In the genomic region with DNA sequence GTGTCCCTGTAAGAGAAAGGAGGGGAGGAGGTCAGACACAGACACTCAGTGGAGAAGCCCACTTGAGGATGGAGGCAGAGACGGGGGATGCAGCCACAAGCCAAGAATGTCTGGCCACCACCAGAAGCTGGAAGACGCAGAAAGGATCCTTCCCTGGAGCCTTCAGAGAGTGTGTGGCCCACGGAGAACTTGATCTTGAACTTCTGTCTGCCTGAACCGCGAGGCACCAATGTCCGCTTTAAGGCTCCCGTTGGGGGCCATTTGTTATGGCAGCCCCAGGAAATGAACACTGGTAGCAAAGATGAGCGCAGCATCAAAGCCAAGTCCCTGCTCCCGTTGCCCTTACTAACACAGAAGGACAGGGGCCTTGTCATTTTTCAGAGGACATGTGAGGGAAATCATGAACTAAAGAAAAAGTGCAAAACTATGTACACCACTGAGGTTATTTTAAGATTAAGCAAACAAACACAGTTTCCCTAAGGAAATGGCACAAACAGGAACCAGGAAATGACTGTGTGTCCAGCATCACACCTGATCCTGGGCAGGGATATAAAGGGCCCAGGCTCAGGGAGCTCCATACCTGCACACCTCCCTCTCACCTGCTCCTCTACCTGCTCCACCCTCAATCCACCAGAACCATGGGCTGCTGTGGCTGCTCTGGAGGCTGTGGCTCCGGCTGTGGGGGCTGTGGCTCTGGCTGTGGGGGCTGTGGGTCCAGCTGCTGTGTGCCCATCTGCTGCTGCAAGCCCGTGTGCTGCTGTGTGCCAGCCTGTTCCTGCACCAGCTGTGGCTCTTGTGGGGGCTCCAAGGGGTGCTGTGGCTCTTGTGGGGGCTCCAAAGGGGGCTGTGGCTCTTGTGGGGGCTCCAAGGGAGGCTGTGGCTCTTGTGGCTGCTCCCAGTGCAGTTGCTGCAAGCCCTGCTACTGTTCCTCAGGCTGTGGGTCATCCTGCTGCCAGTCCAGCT, we compare ENCODE assay signal across 27 cellular contexts. TPM values are rescaled to one million over a fixed set of nuclear protein-coding genes. Genes with fewer than 3 reads are reported as not detected.
"Had no signal": no experiment of that assay in that cellular context is flagged by ENCODE, and none has a peak within 500 bp of the region (broad histone marks: within the 10 kb centered on the region; RNA-seq: fewer than 3 reads in every experiment).

Gene KRTAP5-6 (plus strand): TSS at position 588 of the 963 bp plus-strand sequence. CDS start 51 bp downstream, at position 639.

- H3K36me3 ChIP-seq: right lobe of liver, thyroid gland, upper lobe of right lung had no signal

- H3K9me3 Mint-ChIP-seq: activated B cell treated with CpG ODN at 0.5 μM for 24 hours had no signal

- H3K4me1 ChIP-seq: foreskin keratinocyte had no signal

- DNase-seq: activated B cell treated with CpG ODN at 0.5 μM for 24 hours; activated CD4-positive, alpha-beta T cell treated with anti-CD3 and anti-CD28 coated beads for 4 hours; activated CD4-positive, alpha-beta T cell treated with anti-CD3 and anti-CD28 coated beads, Interleukin-2, amount 50 U/mL, for 48 hours; activated CD8-positive, alpha-beta memory T cell treated with anti-CD3 and anti-CD28 coated beads, Interleukin-2, amount 50 U/mL, for 48 hours; activated naive CD4-positive, alpha-beta T cell; activated naive CD8-positive, alpha-beta T cell treated with anti-CD3 and anti-CD28 coated beads for 36 hours; activated T-cell treated with anti-CD3 and anti-CD28 coated beads, Interleukin-2, amount 50 U/mL, for 4 hours; cerebellar nuclear complex; cortex of kidney; effector CD4-positive, alpha-beta T cell; foreskin keratinocyte; kidney; mammary epithelial cell; midbrain; occipital lobe; stimulated activated CD4-positive, alpha-beta T cell treated with anti-CD3 and anti-CD28 coated beads, Interleukin-4, amount 100 ng/mL, for 24 hours; substantia nigra; T1000; thyroid gland; upper lobe of right lung had no signal

- H3K9me3 ChIP-seq: right lobe of liver, thyroid gland, upper lobe of right lung had no signal

- H3K27ac Mint-ChIP-seq: activated B cell treated with CpG ODN at 0.5 μM for 24 hours; activated naive CD8-positive, alpha-beta T cell treated with anti-CD3 and anti-CD28 coated beads for 36 hours; activated T-helper 2 cell treated with anti-CD3 and anti-CD28 coated beads, Interferon-gamma antibody, Interleukin-2, Interleukin-4, amounts not matched to agents 10 μg/mL and 5 μg/mL and 100 μg/mL, durations not matched to agents 14 hours and 24 hours and 36 hours had no signal

- H3K4me3 ChIP-seq: right lobe of liver, smooth muscle cell, thyroid gland, upper lobe of right lung had no signal

- H3K4me3 Mint-ChIP-seq: activated B cell treated with CpG ODN at 0.5 μM for 24 hours; activated naive CD8-positive, alpha-beta T cell treated with anti-CD3 and anti-CD28 coated beads for 36 hours; activated T-cell treated with anti-CD3 and anti-CD28 coated beads, Interleukin-2, amount 50 U/mL, for 4 hours; stimulated activated naive CD8-positive, alpha-beta T cell treated with anti-CD3 and anti-CD28 coated beads, Interleukin-15, Interleukin-2, amounts not matched to agents 100 ng/mL and 50 ng/mL, for 24 hours had no signal

- H3K27me3 ChIP-seq: right lobe of liver, thyroid gland, upper lobe of right lung had no signal

- H3K27ac ChIP-seq: foreskin keratinocyte, right lobe of liver, thyroid gland, upper lobe of right lung had no signal

- ATAC-seq: activated T-cell treated with anti-CD3 and anti-CD28 coated beads, Interleukin-2, amount 50 U/mL, for 4 hours; foreskin keratinocyte; right lobe of liver; upper lobe of right lung had no signal

RNA-seq across cellular contexts. Expression of gene KRTAP5-6, which starts in this region (rescaled TPM):
- total RNA-seq: activated B cell treated with CpG ODN at 0.5 μM for 24 hours; activated CD8-positive, alpha-beta memory T cell treated with anti-CD3 and anti-CD28 coated beads for 36 hours; activated naive CD8-positive, alpha-beta T cell treated with anti-CD3 and anti-CD28 coated beads for 36 hours; activated T-cell treated with anti-CD3 and anti-CD28 coated beads, Interleukin-2, amount 50 U/mL, for 4 hours; activated T-helper 2 cell treated with anti-CD3 and anti-CD28 coated beads, Interferon-gamma antibody, Interleukin-2, Interleukin-4, amounts not matched to agents 10 μg/mL and 5 μg/mL and 100 μg/mL, durations not matched to agents 14 hours and 24 hours and 36 hours; bronchial epithelial cell; foreskin keratinocyte; kidney; mammary epithelial cell; occipital lobe; smooth muscle cell; T-helper 1 cell treated with Interleukin-12 subunit alpha and Interleukin-12 subunit beta and Interleukin-4 antibody, amounts not matched to agents 30 ng/mL and 1 ng/mL, for 36 hours; thyroid gland; upper lobe of right lung had no signal
